In the genomic region with DNA sequence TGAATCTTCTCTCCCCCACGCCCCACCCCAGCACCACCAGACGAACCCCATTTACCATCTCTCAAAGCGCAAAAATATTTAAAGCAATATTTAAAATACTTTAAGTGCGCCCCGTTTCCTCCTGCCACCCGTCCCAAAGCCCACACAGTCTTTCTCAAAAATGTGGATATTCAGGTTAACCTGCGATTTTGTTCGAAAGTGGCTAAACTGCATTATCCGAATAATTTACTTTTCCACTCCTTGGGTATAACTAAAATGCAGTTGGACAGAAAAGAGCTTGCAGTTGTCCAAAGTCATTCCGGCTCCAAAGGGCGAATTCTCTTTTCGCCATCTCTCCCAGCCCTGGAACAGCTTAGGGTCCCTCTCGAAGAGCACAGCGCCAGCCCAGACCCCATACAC, we compare ENCODE assay signal across 11 cellular contexts. TPM values are rescaled to one million over a fixed set of nuclear protein-coding genes. Genes with fewer than 3 reads are reported as not detected.
A peak's percentile ranks its signal among the peaks of the same experiment; 100 is the strongest.
DNase-seq lines count a peak whose midpoint lies in the region; FAIRE-seq and TF ChIP-seq lines count a peak whose summit lies in the region.
"Had no signal": no experiment of that assay in that cellular context is flagged by ENCODE, and none has a peak within 500 bp of the region (broad histone marks: within the 10 kb centered on the region; RNA-seq: fewer than 3 reads in every experiment).

No MANE protein-coding gene starts in this region.

- peak overlapping the region; percentile 66 for H2AFZ ChIP-seq in fibroblast of lung (ENCODE audit: low read length)

- peaks cover 3% of the 10 kb centered on the region for H3K4me1 Mint-ChIP-seq in progenitor cell of endocrine pancreas (ENCODE audit: low read depth)

- H3K9ac ChIP-seq in SK-N-MC (ENCODE audit: insufficient read length): no peak overlapping the region
- H3K9ac ChIP-seq in fibroblast of lung (ENCODE audit: insufficient read depth, low read length): peak overlapping the region; percentile 47
- H3K9ac ChIP-seq in kidney (ENCODE audit: low read length in 2 of 2): no peak overlapping the region

- H4K20me1 ChIP-seq in fibroblast of lung (ENCODE audit: control insufficient read depth, extremely low read depth, insufficient read depth, low read length): no peaks in the 10 kb centered on the region

- peaks cover 91% of the 10 kb centered on the region for H3K27me3 Mint-ChIP-seq in progenitor cell of endocrine pancreas

- H3K36me3 Mint-ChIP-seq in progenitor cell of endocrine pancreas (ENCODE audit: insufficient read depth): no peaks in the 10 kb centered on the region
- H3K36me3 Mint-ChIP-seq: stimulated activated naive B cell treated with anti-CD40 and anti-IgM and Interleukin-4, amounts not matched to agents 10 μg/mL and 1 μg/mL and 100 μg/mL, for 72 hours had no signal

- H3K4me1 ChIP-seq in fibroblast of lung (ENCODE audit: control insufficient read depth, extremely low read depth, insufficient read depth, low read length): no peaks in the 10 kb centered on the region
- H3K4me1 ChIP-seq in uterus: peaks cover 0 to 10% of the 10 kb centered on the region in 2 donors
- H3K4me1 ChIP-seq in kidney (ENCODE audit: control insufficient read depth in 1 of 2, insufficient read depth in 1 of 2, low read depth in 1 of 2, low read length in 2 of 2): no peaks in the 10 kb centered on the region

- no peaks in the 10 kb centered on the region for H3K9me3 Mint-ChIP-seq in progenitor cell of endocrine pancreas (ENCODE audit: low read depth)
- H3K9me3 Mint-ChIP-seq: stimulated activated naive B cell treated with anti-CD40 and anti-IgM and Interleukin-4, amounts not matched to agents 10 μg/mL and 1 μg/mL and 100 μg/mL, for 72 hours had no signal

- H3K27ac ChIP-seq in SK-N-MC (no peak overlapping the region), fibroblast of lung (ENCODE audit: insufficient read depth, low read length) (no peak overlapping the region), uterus (no peak overlapping the region), kidney (ENCODE audit: low read depth in 2 of 2, low read length in 2 of 2) (no peak overlapping the region)

- DNase-seq in SK-N-MC (ENCODE audit: low read depth, low spot score) (no peak), fibroblast of lung (ENCODE audit: low read depth in 2 of 2) (no peak), progenitor cell of endocrine pancreas (ENCODE audit: low spot score, unreplicated experiment) (no peak), uterus (no peak), kidney (no peak), SKM-1 treated with dmso at 0.1 percent for 144 hours (lab: John Stamatoyannopoulos, UW; ENCODE audit: unreplicated experiment) (no peak), NOMO-1 (lab: John Stamatoyannopoulos, UW; ENCODE audit: unreplicated experiment in 2 of 2) (no peak)
- DNase-seq: activated CD8-positive, alpha-beta memory T cell treated with anti-CD3 and anti-CD28 coated beads, Interleukin-2, amount 50 U/mL, for 4 hours; NCI-H146; stimulated activated naive B cell treated with anti-CD40 and anti-IgM and Interleukin-4, amounts not matched to agents 10 μg/mL and 1 μg/mL and 100 μg/mL, for 72 hours had no signal

- peak overlapping the region; percentile 74 for H3K4me3 Mint-ChIP-seq in progenitor cell of endocrine pancreas (ENCODE audit: low read depth)

- TF ChIP-seq POLR2A in uterus (IDR thresholded peaks at IDR 0.05): no peak

- intact Hi-C loops in uterus (cut with DNase I; ENCODE audit: low total_unique reads): no loop called here
- intact Hi-C loops in kidney (cut with DNase I): no loop called here

- H3K79me2 ChIP-seq in fibroblast of lung (ENCODE audit: control insufficient read depth, insufficient read depth, low read length): no peaks in the 10 kb centered on the region

- H3K27ac Mint-ChIP-seq in progenitor cell of endocrine pancreas: no peak overlapping the region

- H3K9me3 ChIP-seq in SK-N-MC (ENCODE audit: low read depth, low read length): no peaks in the 10 kb centered on the region
- no peaks in the 10 kb centered on the region for H3K9me3 ChIP-seq in fibroblast of lung (ENCODE audit: control insufficient read depth, insufficient read depth, low read depth, low read length)
- no peaks in the 10 kb centered on the region for H3K9me3 ChIP-seq in uterus
- no peaks in the 10 kb centered on the region for H3K9me3 ChIP-seq in kidney (ENCODE audit: control insufficient read depth in 1 of 2, low read length in 2 of 2)

- H3K4me2 ChIP-seq in fibroblast of lung (ENCODE audit: extremely low read depth, insufficient read depth, low read length): peak overlapping the region; percentile 84

- H3K27me3 ChIP-seq in fibroblast of lung (ENCODE audit: control insufficient read depth, insufficient read depth, low read length): no peaks in the 10 kb centered on the region
- H3K27me3 ChIP-seq in uterus: peaks cover 0 to 7% of the 10 kb centered on the region in 2 donors

- H3K36me3 ChIP-seq in SK-N-MC (ENCODE audit: insufficient read depth, low read length): no peaks in the 10 kb centered on the region
- H3K36me3 ChIP-seq in fibroblast of lung (ENCODE audit: control insufficient read depth, insufficient read depth, low read length): no peaks in the 10 kb centered on the region
- H3K36me3 ChIP-seq in uterus: no peaks in the 10 kb centered on the region
- no peaks in the 10 kb centered on the region for H3K36me3 ChIP-seq in kidney (ENCODE audit: control insufficient read depth in 1 of 2, insufficient read depth in 2 of 2, low read length in 2 of 2)

- TF ChIP-seq CTCF in fibroblast of lung (conservative IDR thresholded peaks at IDR 0.05 in 1 of 2, IDR thresholded peaks at IDR 0.05 in 1 of 2; ENCODE audit: low read depth in 1 of 2, low read length in 2 of 2): no peak
- TF ChIP-seq CTCF in progenitor cell of endocrine pancreas (IDR thresholded peaks at IDR 0.05; ENCODE audit: unreplicated experiment): no peak
- no peak for TF ChIP-seq CTCF in uterus (IDR thresholded peaks at IDR 0.05)
- no peak for TF ChIP-seq CTCF in kidney (IDR thresholded peaks at IDR 0.05; ENCODE audit: borderline replicate concordance, extremely low read depth, insufficient read depth)

- H3K4me3 ChIP-seq in GM08714 (ENCODE audit: low read length) (peak overlapping the region; percentile 37; the same call in 1 of the 2 replicates), SK-N-MC (peak overlapping the region; percentile 70), fibroblast of lung (replicated peaks in 1 of 4; ENCODE audit: control extremely low read depth in 1 of 4, insufficient read depth in 1 of 4, low read depth in 3 of 4, low read length in 4 of 4) (peak overlapping the region; percentile 49 to 65 (median 60)), uterus (no peak overlapping the region), kidney (ENCODE audit: low read length in 2 of 2) (no peak overlapping the region)

- no peak for FAIRE-seq in kidney (lab: Jason Lieb, UNC)

RNA-seq across cellular contexts. Expression of gene SMIM43, which starts 0.7 kb away (rescaled TPM):
- total RNA-seq in fibroblast of lung: 0.26 and 0.83 TPM in 2 replicates
- polyA plus RNA-seq in fibroblast of lung: 1.8 and 2.5 TPM in 2 replicates
- polyA plus RNA-seq in fibroblast of lung (2012): 0.83 and 0.94 TPM in 2 replicates
- polyA minus RNA-seq in fibroblast of lung (ENCODE audit: low replicate concordance): 1.7 TPM in 1 of 2 replicates, not detected in the other
- total RNA-seq in progenitor cell of endocrine pancreas: not detected in 2 replicates
- total RNA-seq in uterus: under 1 TPM in 1 of 4 donors, not detected in 3; 0.41 TPM
- total RNA-seq in kidney: not detected
- polyA plus RNA-seq in kidney (ENCODE audit: insufficient read depth, low read depth, low replicate concordance): not detected

RNA-seq across cellular contexts. Expression of gene EXOSC9, which starts 36.8 kb away (rescaled TPM):
- total RNA-seq in fibroblast of lung (15.5 and 16.2 TPM in 2 replicates), progenitor cell of endocrine pancreas (33.6 and 35.9 TPM in 2 replicates), uterus (100 to 1,000 TPM in 1 of 4 donors, 10 to 100 TPM in 3; 19.6 to 104 (median 40.9) TPM), kidney (17.6 TPM)
- polyA plus RNA-seq in fibroblast of lung (33.8 and 41.5 TPM in 2 replicates), kidney (ENCODE audit: insufficient read depth, low read depth, low replicate concordance) (19.9 TPM)
- polyA plus RNA-seq in fibroblast of lung (2012): 20.7 and 31.7 TPM in 2 replicates
- 2.2 and 20.6 TPM in 2 replicates for polyA minus RNA-seq in fibroblast of lung (ENCODE audit: low replicate concordance)

RNA-seq across cellular contexts. Expression of gene CCNA2, which starts 59.4 kb away (rescaled TPM):
- total RNA-seq in fibroblast of lung: 1.3 and 12.6 TPM in 2 replicates
- polyA plus RNA-seq in fibroblast of lung: 14.9 and 45.0 TPM in 2 replicates
- polyA plus RNA-seq in fibroblast of lung (2012): 9.6 and 33.0 TPM in 2 replicates
- polyA minus RNA-seq in fibroblast of lung (ENCODE audit: low replicate concordance): 0.39 and 8.5 TPM in 2 replicates
- total RNA-seq in progenitor cell of endocrine pancreas: 24.6 and 27.3 TPM in 2 replicates
- total RNA-seq in uterus: 10 to 100 TPM in 1 of 4 donors, 1 to 10 TPM in 2, under 1 TPM in 1; 0.59 to 39.8 (median 3.7) TPM
- total RNA-seq in kidney: 1.4 TPM
- polyA plus RNA-seq in kidney (ENCODE audit: insufficient read depth, low read depth, low replicate concordance): 0.71 TPM

Comparison
In these comparisons a context has a peak if more than half of its experiments do, and no peak if none do; other contexts are left out.
1. H3K4me3 ChIP-seq: peak in GM08714 (single experiment), SK-N-MC (single experiment) and fibroblast of lung (4 of 4); none in uterus (0 of 2) and kidney (0 of 2).